In genomic region chr6:157831018-157831369, GRCh38 we compare ENCODE assay signal across 14 cellular contexts. TPM values are rescaled to one million over a fixed set of nuclear protein-coding genes. Genes with fewer than 3 reads are reported as not detected.
DNase-seq lines count a peak whose midpoint lies in the region; ATAC-seq, FAIRE-seq and TF ChIP-seq lines count a peak whose summit lies in the region.
"Had no signal": no experiment of that assay in that cellular context is flagged by ENCODE, and none has a peak within 500 bp of the region (broad histone marks: within the 10 kb centered on the region; RNA-seq: fewer than 3 reads in every experiment).

No MANE protein-coding gene starts in this region.

- H3K27ac ChIP-seq in BLaER1 (no peak overlapping the region), HEK293 (ENCODE audit: extremely low read depth, low read depth, low read length) (peak overlapping the region; percentile 3; the same call in 1 of the 2 replicates), keratinocyte (ENCODE audit: control insufficient read depth, insufficient read depth, low read length) (no peak overlapping the region)
- no peak overlapping the region for H3K27ac ChIP-seq in CD8-positive, alpha-beta T cell (ENCODE audit: low read depth, low read length)
- H3K27ac ChIP-seq: prostate gland had no signal

- peaks cover 30% of the 10 kb centered on the region for H3K4me1 ChIP-seq in BLaER1
- peaks cover 23% of the 10 kb centered on the region for H3K4me1 ChIP-seq in HEK293 (ENCODE audit: control insufficient read depth, insufficient read depth, low read length)
- H3K4me1 ChIP-seq in keratinocyte (ENCODE audit: control insufficient read depth, extremely low read depth, insufficient read depth, low read length): peaks cover 35% of the 10 kb centered on the region
- H3K4me1 ChIP-seq in CD8-positive, alpha-beta T cell (ENCODE audit: insufficient read depth, low read length): peaks cover 38% of the 10 kb centered on the region
- H3K4me1 ChIP-seq: prostate gland had no signal

- peaks cover 8% of the 10 kb centered on the region for H3K9me3 Mint-ChIP-seq in activated naive CD8-positive, alpha-beta T cell (ENCODE audit: low read depth)
- H3K9me3 Mint-ChIP-seq in CD8-positive, alpha-beta T cell: no peaks in the 10 kb centered on the region

- no peak for TF ChIP-seq CTCF in HEK293 (tag by site-specific recombination; IDR thresholded peaks at IDR 0.05)
- TF ChIP-seq CTCF in keratinocyte (optimal IDR thresholded peaks at IDR 0.05 in 1 of 3, IDR thresholded peaks at IDR 0.05 in 1 of 3, conservative IDR thresholded peaks at IDR 0.05 in 1 of 3; ENCODE audit: extremely low read depth in 1 of 3, insufficient read depth in 2 of 3, low read length in 3 of 3): no peak
- TF ChIP-seq CTCF in CD8-positive, alpha-beta T cell (IDR thresholded peaks at IDR 0.05): no peak

- H3K4me3 Mint-ChIP-seq in activated naive CD8-positive, alpha-beta T cell: peak overlapping the region; percentile 77
- no peak overlapping the region for H3K4me3 Mint-ChIP-seq in CD8-positive, alpha-beta T cell

- H3K79me2 ChIP-seq in keratinocyte (ENCODE audit: control insufficient read depth, insufficient read depth, low read length): peaks cover 84% of the 10 kb centered on the region

- peaks cover 13% of the 10 kb centered on the region for H3K9me3 ChIP-seq in BLaER1
- no peaks in the 10 kb centered on the region for H3K9me3 ChIP-seq in HEK293 (ENCODE audit: control insufficient read depth, insufficient read depth, low read depth, low read length)
- H3K9me3 ChIP-seq in keratinocyte (ENCODE audit: control insufficient read depth, low read depth, low read length): no peaks in the 10 kb centered on the region
- H3K9me3 ChIP-seq in CD8-positive, alpha-beta T cell (ENCODE audit: low read length): no peaks in the 10 kb centered on the region
- H3K9me3 ChIP-seq: prostate gland, stomach had no signal

- H4K20me1 ChIP-seq in BLaER1 (no peaks in the 10 kb centered on the region), keratinocyte (ENCODE audit: control insufficient read depth, extremely low read depth, insufficient read depth, low read length) (no peaks in the 10 kb centered on the region)

- no peak for FAIRE-seq in keratinocyte (lab: Jason Lieb, UNC)
- FAIRE-seq: G401.6 had no signal

- H3K27ac Mint-ChIP-seq in activated naive CD8-positive, alpha-beta T cell: peak overlapping the region; percentile 62
- no peak overlapping the region for H3K27ac Mint-ChIP-seq in CD8-positive, alpha-beta T cell

- ATAC-seq in CD8-positive, alpha-beta T cell: no peak

- H3K36me3 ChIP-seq in BLaER1 (no peaks in the 10 kb centered on the region), HEK293 (ENCODE audit: control insufficient read depth in 2 of 2, insufficient read depth in 1 of 2, low read length in 2 of 2) (no peaks in the 10 kb centered on the region), keratinocyte (ENCODE audit: control insufficient read depth in 2 of 2, extremely low read depth in 1 of 2, insufficient read depth in 2 of 2, low read length in 2 of 2) (peaks cover 2 to 5% of the 10 kb centered on the region in 2 experiments)
- H3K36me3 ChIP-seq in CD8-positive, alpha-beta T cell (ENCODE audit: insufficient read depth, low read length): no peaks in the 10 kb centered on the region
- H3K36me3 ChIP-seq: prostate gland, stomach had no signal

- H3K4me1 Mint-ChIP-seq in activated naive CD8-positive, alpha-beta T cell (ENCODE audit: low read depth): peaks cover 68% of the 10 kb centered on the region
- H3K4me1 Mint-ChIP-seq in CD8-positive, alpha-beta T cell (ENCODE audit: low read depth): peaks cover 69% of the 10 kb centered on the region

- DNase-seq in keratinocyte (ENCODE audit: low read depth, low spot score) (no peak), GM19238 (ENCODE audit: insufficient read length, low spot score) (no peak), NCI-H748 (lab: John Stamatoyannopoulos, UW; ENCODE audit: unreplicated experiment) (no peak), NCI-H446 (lab: John Stamatoyannopoulos, UW) (no peak)
- DNase-seq in CD8-positive, alpha-beta T cell: no peak
- DNase-seq: activated CD4-positive, alpha-beta T cell treated with anti-CD3 and anti-CD28 coated beads, Interleukin-2, amount 50 U/mL, for 1 hour; left ventricle myocardium superior; stimulated activated CD4-positive, alpha-beta T cell treated with anti-CD3 and anti-CD28 coated beads, Interleukin-2, amount 100 ng/mL, for 48 hours; stomach had no signal

- peaks cover 4% of the 10 kb centered on the region; the same call in 1 of the 2 replicates for H3K27me3 ChIP-seq in BLaER1
- no peaks in the 10 kb centered on the region for H3K27me3 ChIP-seq in keratinocyte (ENCODE audit: control insufficient read depth, extremely low read depth, insufficient read depth, low read length)
- no peaks in the 10 kb centered on the region for H3K27me3 ChIP-seq in CD8-positive, alpha-beta T cell (ENCODE audit: insufficient read depth, low read length)
- H3K27me3 ChIP-seq: stomach had no signal

- H3K36me3 Mint-ChIP-seq in activated naive CD8-positive, alpha-beta T cell: peaks cover 33% of the 10 kb centered on the region
- peaks cover 10% of the 10 kb centered on the region for H3K36me3 Mint-ChIP-seq in CD8-positive, alpha-beta T cell

- dilution Hi-C loops in keratinocyte (cut with MboI; ENCODE audit: extremely low pct_ligation_motif_present, low sequenced_read_pairs): no loop called here

- POLR2A ChIA-PET in HEK293 (lab: Yijun Ruan, JAX): no interaction called here
- POLR2A ChIA-PET in CD8-positive, alpha-beta T cell (lab: Charles Lee): no interaction called here

- intact Hi-C loops in CD8-positive, alpha-beta T cell (cut with DNase I, micrococcal nuclease): loop anchor here in 1 of 2 experiments (5.0 kb wide), 1 partner anchor 41 kb away; no protein-coding TSS in a partner anchor

- no peaks in the 10 kb centered on the region for H3K27me3 Mint-ChIP-seq in activated naive CD8-positive, alpha-beta T cell
- H3K27me3 Mint-ChIP-seq in CD8-positive, alpha-beta T cell (ENCODE audit: low read depth): no peaks in the 10 kb centered on the region

- H3K9me1 ChIP-seq in keratinocyte (ENCODE audit: control insufficient read depth, extremely low read depth, insufficient read depth, low read length): no peaks in the 10 kb centered on the region

- H3K4me3 ChIP-seq in BLaER1 (no peak overlapping the region), HEK293 (ENCODE audit: low read depth, low read length) (no peak overlapping the region), keratinocyte (ENCODE audit: control insufficient read depth in 2 of 3, extremely low read depth in 1 of 3, insufficient read depth in 2 of 3, low read depth in 1 of 3, low read length in 3 of 3) (no peak overlapping the region)
- H3K4me3 ChIP-seq in CD8-positive, alpha-beta T cell (ENCODE audit: low read depth, low read length): no peak overlapping the region
- H3K4me3 ChIP-seq: prostate gland, stomach had no signal

- H3K4me2 ChIP-seq in BLaER1 (peak overlapping the region; percentile 53), keratinocyte (ENCODE audit: control insufficient read depth, extremely low read depth, insufficient read depth, low read depth, low read length) (peak overlapping the region; percentile 3)

- CTCF ChIA-PET in HEK293 (lab: Yijun Ruan, JAX): interaction anchor here (0.7 to 2.0 kb wide), 3 partner anchors 43 to 750 kb away, joined by 3 to 11 read pairs (median 4); no protein-coding TSS in a partner anchor
- CTCF ChIA-PET in CD8-positive, alpha-beta T cell (lab: Charles Lee): interaction anchor here (2.4 to 3.0 kb wide), 2 partner anchors 42 to 74 kb away, joined by 7 to 9 read pairs; no protein-coding TSS in a partner anchor

- H2AFZ ChIP-seq in keratinocyte (ENCODE audit: control insufficient read depth, low read length): no peak overlapping the region

- H3K9ac ChIP-seq in BLaER1 (no peak overlapping the region), keratinocyte (ENCODE audit: control insufficient read depth, extremely low read depth, insufficient read depth, low read length) (no peak overlapping the region)

TF ChIP-seq in HEK293, 187 proteins besides CTCF, POLR2A, EP300 and RAD21 (continues in another document):
- TF ChIP-seq ZBTB20 (tag by site-specific recombination; IDR thresholded peaks at IDR 0.05): no peak
- TF ChIP-seq SCRT1 (tag by site-specific recombination; IDR thresholded peaks at IDR 0.05; ENCODE audit: borderline replicate concordance): no peak
- no peak for TF ChIP-seq ZNF692 (tag by site-specific recombination; IDR thresholded peaks at IDR 0.05)
- no peak for TF ChIP-seq ZNF324 (tag by site-specific recombination; IDR thresholded peaks at IDR 0.05)
- TF ChIP-seq TRIM28 (IDR thresholded peaks at IDR 0.05; ENCODE audit: borderline replicate concordance, low read length): 0 out of 2 replicates have a peak, but pooled peaks have one; percentile 21
- TF ChIP-seq ZNF561 (tag by site-specific recombination; IDR thresholded peaks at IDR 0.05; ENCODE audit: borderline replicate concordance): no peak
- peak; percentile 32; the same call in 1 of the 2 replicates for TF ChIP-seq ZBTB17 (tag by site-specific recombination; IDR thresholded peaks at IDR 0.05)
- TF ChIP-seq ZNF416 (tag by site-specific recombination; IDR thresholded peaks at IDR 0.05): no peak

RNA-seq across cellular contexts. Expression of gene SNX9, which starts 7.9 kb away (rescaled TPM):
- polyA plus RNA-seq in keratinocyte: 25.3 to 40.9 TPM (median 37.8 TPM) in 3 replicates
- polyA plus RNA-seq in keratinocyte (2011; ENCODE audit: low read depth): 94.9 TPM
- 27.6 and 39.1 TPM in 2 replicates for polyA plus RNA-seq in keratinocyte (2011; cell fraction: cytosol; rRNA removed)
- 40.1 and 44.8 TPM in 2 replicates for polyA plus RNA-seq in keratinocyte (2011; cell fraction: nucleus; rRNA removed)
- 28.5 and 30.4 TPM in 2 replicates for polyA plus RNA-seq in keratinocyte (2012; ENCODE audit: low replicate concordance)
- 11.9 to 25.8 TPM (median 19.3 TPM) in 3 replicates for polyA minus RNA-seq in keratinocyte
- 22.8 TPM for polyA minus RNA-seq in keratinocyte (2011; cell fraction: cytosol; rRNA and poly(A)+ RNA removed)
- 19.0 and 28.6 TPM in 2 replicates for polyA minus RNA-seq in keratinocyte (2011; cell fraction: nucleus; rRNA and poly(A)+ RNA removed)
- total RNA-seq in CD8-positive, alpha-beta T cell: 10 to 100 TPM; 54.8 to 63.2 TPM
